ENCODE assay signal across 13 cellular contexts in the genomic region with DNA sequence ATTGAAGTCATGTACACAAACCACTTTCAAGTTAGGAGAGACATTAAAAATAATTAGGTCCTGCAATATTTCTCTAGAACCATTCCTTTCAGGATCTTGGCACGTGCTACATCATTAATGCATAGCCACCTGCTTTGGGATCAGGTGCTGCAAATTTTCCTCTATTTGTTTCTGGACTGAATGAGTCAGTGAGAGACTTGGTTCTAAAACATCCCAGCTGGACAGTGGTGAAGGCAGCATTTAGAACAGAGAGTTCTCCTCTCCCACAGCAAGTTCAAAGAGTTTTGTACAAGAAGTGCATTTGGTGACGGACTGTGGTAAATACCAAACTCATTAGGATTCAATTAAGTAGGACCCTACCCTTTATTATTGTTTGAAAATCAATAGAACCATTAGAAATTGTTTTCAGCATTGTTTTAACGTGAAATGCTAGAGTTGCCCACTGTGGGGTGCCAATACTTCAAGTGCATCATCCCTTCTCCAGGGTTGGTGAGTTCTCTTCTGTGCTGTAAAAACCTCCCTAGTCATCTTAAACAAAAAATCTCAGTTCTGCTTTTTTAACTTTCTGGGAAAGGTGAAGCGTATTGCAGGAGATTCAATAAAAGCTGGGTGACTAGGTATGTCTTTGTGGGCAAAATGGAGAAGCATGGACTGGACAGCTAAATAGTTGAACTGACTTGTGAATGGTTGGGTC.
DNase-seq lines count a peak whose midpoint lies in the region; TF ChIP-seq lines count a peak whose summit lies in the region.
"Had no signal": no experiment of that assay in that cellular context is flagged by ENCODE, and none has a peak within 500 bp of the region (broad histone marks: within the 10 kb centered on the region; RNA-seq: fewer than 3 reads in every experiment).

No MANE protein-coding gene starts in this region.

- no peaks in the 10 kb centered on the region for H3K4me1 ChIP-seq in SK-N-SH (ENCODE audit: control insufficient read depth in 1 of 2, insufficient read depth in 2 of 2, low read depth in 1 of 2, low read length in 1 of 2)
- H3K4me1 ChIP-seq: colonic mucosa, stomach had no signal

- TF ChIP-seq CTCF in SK-N-SH (IDR thresholded peaks at IDR 0.05) (peak; percentile 51), fibroblast of pulmonary artery (IDR thresholded peaks at IDR 0.05; ENCODE audit: low read length, missing control alignments) (peak; percentile 41)

- DNase-seq in NCI-H82 (lab: John Stamatoyannopoulos, UW): peak; percentile 9
- DNase-seq in NCI-H82 treated with DMSO at 0.1 percent for 48 hours (lab: John Stamatoyannopoulos, UW; ENCODE audit: unreplicated experiment): no peak
- DNase-seq in SK-N-SH: no peak
- peak; percentile 49 for DNase-seq in fibroblast of pulmonary artery (ENCODE audit: low read depth)
- no peak for DNase-seq in NCI-H748 (lab: John Stamatoyannopoulos, UW; ENCODE audit: unreplicated experiment)
- no peak for DNase-seq in activated effector memory CD4-positive, alpha-beta T cell treated with anti-CD3 and anti-CD28 coated beads, Interleukin-2, amount 50 U/mL, for 16 hours
- no peak for DNase-seq in T-helper 2 cell
- no peak for DNase-seq in kidney glomerular epithelial cell (lab: John Stamatoyannopoulos, UW)
- DNase-seq: colonic mucosa; H9; NCI-H1092; NK-92 treated with Interleukin-12 subunit alpha and Interleukin-12 subunit beta, amount 100 ng/mL, for 24 hours; stomach had no signal

- peaks cover 0 to 9% of the 10 kb centered on the region in 2 experiments for H3K36me3 ChIP-seq in SK-N-SH (replicated peaks in 1 of 2; ENCODE audit: control insufficient read depth in 1 of 2, insufficient read depth in 2 of 2, low read length in 1 of 2)
- H3K36me3 ChIP-seq: colonic mucosa, stomach had no signal

- no peaks in the 10 kb centered on the region for H4K20me1 ChIP-seq in SK-N-SH (ENCODE audit: insufficient read depth)

- no peak overlapping the region for H3K9ac ChIP-seq in SK-N-SH

- POLR2A ChIA-PET in SK-N-SH (lab: Yijun Ruan, JAX): no interaction called here

- H3K27me3 ChIP-seq in SK-N-SH (ENCODE audit: insufficient read depth): no peaks in the 10 kb centered on the region
- H3K27me3 ChIP-seq: colonic mucosa, stomach had no signal

- H3K4me2 ChIP-seq in SK-N-SH: no peak overlapping the region

- no peaks in the 10 kb centered on the region for H3K9me2 ChIP-seq in SK-N-SH

- no peak overlapping the region for H3K27ac ChIP-seq in SK-N-SH (ENCODE audit: low read depth in 2 of 2, low read length in 1 of 2)
- H3K27ac ChIP-seq: colonic mucosa, stomach had no signal

- H3F3A ChIP-seq in SK-N-SH (replicated peaks; ENCODE audit: insufficient read depth): peaks cover 7% of the 10 kb centered on the region

- peak; percentile 61 for TF ChIP-seq RAD21 in SK-N-SH (IDR thresholded peaks at IDR 0.05; ENCODE audit: low read length)

- peaks cover 23% of the 10 kb centered on the region; the same call in 1 of the 2 replicates for H3K79me2 ChIP-seq in SK-N-SH (ENCODE audit: insufficient read depth)

- 83% methylated on average over 4 of the region's 4 CpGs for WGBS in SK-N-SH (ENCODE audit: low lambda C conversion rate)

- no peak for TF ChIP-seq EP300 in SK-N-SH (IDR thresholded peaks at IDR 0.05; ENCODE audit: borderline replicate concordance in 1 of 2, low read depth in 1 of 2, low read length in 1 of 2)

- no peak overlapping the region for H2AFZ ChIP-seq in SK-N-SH (ENCODE audit: low read depth)

- H3K9me3 ChIP-seq in SK-N-SH: no peaks in the 10 kb centered on the region
- H3K9me3 ChIP-seq: colonic mucosa, stomach had no signal

- CTCF ChIA-PET in SK-N-SH (lab: Yijun Ruan, JAX): interaction anchor here (0.7 to 1.1 kb wide), 3 partner anchors 9 to 871 kb away, joined by 3 read pairs; no protein-coding TSS in a partner anchor

- H3K4me3 ChIP-seq in SK-N-SH (ENCODE audit: low read depth in 2 of 2, low read length in 1 of 2) (no peak overlapping the region), fibroblast of pulmonary artery (replicated peaks; ENCODE audit: low read depth, low read length) (no peak overlapping the region)
- H3K4me3 ChIP-seq: colonic mucosa, stomach had no signal

TF ChIP-seq in SK-N-SH, 30 proteins besides CTCF, POLR2A, EP300 and RAD21:
- TF ChIP-seq SMC3 (IDR thresholded peaks at IDR 0.05; ENCODE audit: low read depth, low read length): peak; percentile 42
- TF ChIP-seq, protein P1, sequence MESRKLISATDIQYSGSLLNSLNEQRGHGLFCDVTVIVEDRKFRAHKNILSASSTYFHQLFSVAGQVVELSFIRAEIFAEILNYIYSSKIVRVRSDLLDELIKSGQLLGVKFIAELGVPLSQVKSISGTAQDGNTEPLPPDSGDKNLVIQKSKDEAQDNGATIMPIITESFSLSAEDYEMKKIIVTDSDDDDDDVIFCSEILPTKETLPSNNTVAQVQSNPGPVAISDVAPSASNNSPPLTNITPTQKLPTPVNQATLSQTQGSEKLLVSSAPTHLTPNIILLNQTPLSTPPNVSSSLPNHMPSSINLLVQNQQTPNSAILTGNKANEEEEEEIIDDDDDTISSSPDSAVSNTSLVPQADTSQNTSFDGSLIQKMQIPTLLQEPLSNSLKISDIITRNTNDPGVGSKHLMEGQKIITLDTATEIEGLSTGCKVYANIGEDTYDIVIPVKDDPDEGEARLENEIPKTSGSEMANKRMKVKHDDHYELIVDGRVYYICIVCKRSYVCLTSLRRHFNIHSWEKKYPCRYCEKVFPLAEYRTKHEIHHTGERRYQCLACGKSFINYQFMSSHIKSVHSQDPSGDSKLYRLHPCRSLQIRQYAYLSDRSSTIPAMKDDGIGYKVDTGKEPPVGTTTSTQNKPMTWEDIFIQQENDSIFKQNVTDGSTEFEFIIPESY (IDR thresholded peaks at IDR 0.05; ENCODE audit: borderline replicate concordance, low read depth): no peak

Comparison
In these comparisons a context has a peak if more than half of its experiments do, and no peak if none do; other contexts are left out.
1. DNase-seq: peak in NCI-H82 (single experiment) and fibroblast of pulmonary artery (single experiment); none in NCI-H82 treated with DMSO at 0.1 percent for 48 hours (single experiment), SK-N-SH (single experiment), NCI-H748 (single experiment), activated effector memory CD4-positive, alpha-beta T cell treated with anti-CD3 and anti-CD28 coated beads, Interleukin-2, amount 50 U/mL, for 16 hours (single experiment), T-helper 2 cell (0 of 5) and kidney glomerular epithelial cell (single experiment).